25 cellular contexts compared by ENCODE assay signal in genomic region chr19:18878058-18878797, GRCh38. TPM values are rescaled to one million over a fixed set of nuclear protein-coding genes. Genes with fewer than 3 reads are reported as not detected.
"Had no signal": no experiment of that assay in that cellular context is flagged by ENCODE, and none has a peak within 500 bp of the region (broad histone marks: within the 10 kb centered on the region; RNA-seq: fewer than 3 reads in every experiment).

No MANE protein-coding gene starts in this region.

- H3K9me3 ChIP-seq: breast epithelium, gastrocnemius medialis had no signal

- H3K27me3 ChIP-seq: breast epithelium, gastrocnemius medialis, heart left ventricle, tibial nerve had no signal

- H3K4me1 Mint-ChIP-seq: immature natural killer cell had no signal

- H3K9me3 Mint-ChIP-seq: activated T-cell treated with anti-CD3 and anti-CD28 coated beads, Interleukin-2, amount 50 U/mL, for 72 hours; immature natural killer cell had no signal

- ATAC-seq: esophagus mucosa; gastrocnemius medialis; heart left ventricle; stimulated activated naive CD8-positive, alpha-beta T cell treated with anti-CD3 and anti-CD28 coated beads, Interleukin-15, Interleukin-2, amounts not matched to agents 100 U/mL and 50 U/mL, for 24 hours had no signal

- H3K36me3 ChIP-seq: breast epithelium, heart left ventricle had no signal

- H3K27ac ChIP-seq: breast epithelium, gastrocnemius medialis, heart left ventricle, tibial nerve had no signal

- FAIRE-seq: urothelium cell line had no signal

- H3K4me3 ChIP-seq: breast epithelium, gastrocnemius medialis, heart left ventricle, tibial nerve had no signal

- DNase-seq: activated CD4-positive, alpha-beta T cell treated with anti-CD3 and anti-CD28 coated beads, Interleukin-2, amount 50 U/mL, for 1 hour; activated CD8-positive, alpha-beta memory T cell treated with anti-CD3 and anti-CD28 coated beads, Interleukin-2, amount 50 U/mL, for 4 hours; activated effector memory CD4-positive, alpha-beta T cell treated with anti-CD3 and anti-CD28 coated beads, Interleukin-2, amount 50 U/mL, for 16 hours; activated naive CD4-positive, alpha-beta T cell treated with anti-CD3 and anti-CD28 coated beads, Interleukin-2, amount 50 U/mL, for 16 hours; activated T-cell treated with anti-CD3 and anti-CD28 coated beads, Interleukin-2, amount 50 U/mL, for 72 hours; cortex of kidney; effector CD4-positive, alpha-beta T cell; gastrocnemius medialis; heart left ventricle; immature natural killer cell; kidney glomerular epithelial cell; left ventricle myocardium superior; nephron progenitor cell; occipital lobe; posterior cingulate gyrus; retina; stimulated activated CD4-positive, alpha-beta T cell treated with anti-CD3 and anti-CD28 coated beads, Interleukin-2, amount 100 ng/mL, for 24 hours; stimulated activated naive CD8-positive, alpha-beta T cell treated with anti-CD3 and anti-CD28 coated beads, Interleukin-15, Interleukin-2, amounts not matched to agents 100 U/mL and 50 U/mL, for 24 hours; substantia nigra; T-helper 1 cell; T-helper 9 cell had no signal

- H3K27ac Mint-ChIP-seq: activated T-cell treated with anti-CD3 and anti-CD28 coated beads, Interleukin-2, amount 50 U/mL, for 72 hours; immature natural killer cell had no signal

- H3K4me3 Mint-ChIP-seq: activated T-cell treated with anti-CD3 and anti-CD28 coated beads, Interleukin-2, amount 50 U/mL, for 72 hours; immature natural killer cell; nephron progenitor cell had no signal

- H3K4me1 ChIP-seq: breast epithelium, gastrocnemius medialis, heart left ventricle, tibial nerve had no signal

RNA-seq across cellular contexts. Expression of gene CERS1, which starts 17.7 kb away (rescaled TPM):
- total RNA-seq: activated T-cell treated with anti-CD3 and anti-CD28 coated beads, Interleukin-2, amount 50 U/mL, for 72 hours; esophagus mucosa had no signal
- polyA plus RNA-seq: immature natural killer cell had no signal
